10 cellular contexts compared by ENCODE assay signal in genomic region chr17:78366109-78366848, GRCh38. TPM values are rescaled to one million over a fixed set of nuclear protein-coding genes. Genes with fewer than 3 reads are reported as not detected.
A peak's percentile ranks its signal among the peaks of the same experiment; 100 is the strongest.
DNase-seq lines count a peak whose midpoint lies in the region; ATAC-seq and TF ChIP-seq lines count a peak whose summit lies in the region.
"Had no signal": no experiment of that assay in that cellular context is flagged by ENCODE, and none has a peak within 500 bp of the region (broad histone marks: within the 10 kb centered on the region; RNA-seq: fewer than 3 reads in every experiment).

No MANE protein-coding gene starts in this region.

- H3F3A ChIP-seq in GM23248 (ENCODE audit: insufficient read depth), result no peaks in the 10 kb centered on the region

- no peak overlapping the region for H3K4me2 ChIP-seq in GM23248 (ENCODE audit: unreplicated experiment)

- no peaks in the 10 kb centered on the region for H3K9me3 ChIP-seq in GM23248 (ENCODE audit: low read depth)

- in situ Hi-C loops in GM23248 (cut with MboI), result no loop called here

- no peaks in the 10 kb centered on the region for H3K36me3 ChIP-seq in GM23248 (ENCODE audit: low read depth)

- H3K4me3 Mint-ChIP-seq in activated T-cell treated with anti-CD3 and anti-CD28 coated beads, Interleukin-2, amount 50 U/mL, for 4 hours, result no peak overlapping the region
- H3K4me3 Mint-ChIP-seq in CD14-positive monocyte, result peak overlapping the region in 1 of 2 donors; percentile 46
- H3K4me3 Mint-ChIP-seq: T-helper 1 cell treated with Interleukin-12 subunit alpha and Interleukin-12 subunit beta and Interleukin-4 antibody, amounts not matched to agents 30 μg/mL and 1 μg/mL, for 36 hours had no signal

- H4K20me1 ChIP-seq in GM23248 (ENCODE audit: insufficient read depth), result no peaks in the 10 kb centered on the region

- H3K79me2 ChIP-seq in GM23248 (ENCODE audit: insufficient read depth), result no peaks in the 10 kb centered on the region

- peak; percentile 17 for ATAC-seq in omental fat pad (ENCODE audit: low FRiP score)
- ATAC-seq in HG03175 (IDR thresholded peaks at IDR 0.05; ENCODE audit: unreplicated experiment), result no peak
- ATAC-seq in activated T-cell treated with anti-CD3 and anti-CD28 coated beads, Interleukin-2, amount 50 U/mL, for 4 hours, result no peak

- H3K27ac Mint-ChIP-seq in CD14-positive monocyte, result no peak overlapping the region
- H3K27ac Mint-ChIP-seq: T-helper 1 cell treated with Interleukin-12 subunit alpha and Interleukin-12 subunit beta and Interleukin-4 antibody, amounts not matched to agents 30 μg/mL and 1 μg/mL, for 36 hours had no signal

- intact Hi-C loops in CD14-positive monocyte (cut with micrococcal nuclease), result no loop called here

- no peaks in the 10 kb centered on the region for H3K27me3 Mint-ChIP-seq in activated T-cell treated with anti-CD3 and anti-CD28 coated beads, Interleukin-2, amount 50 U/mL, for 4 hours (ENCODE audit: low read depth)
- peaks cover 25 to 41% (median 38%) of the 10 kb centered on the region in 3 donors for H3K27me3 Mint-ChIP-seq in CD14-positive monocyte (ENCODE audit: low read depth in 3 of 3)

- 0 out of 2 replicates have a peak, but pooled peaks have one; percentile 40 for TF ChIP-seq EP300 in Ishikawa (IDR thresholded peaks at IDR 0.05; ENCODE audit: borderline replicate concordance)

- peaks cover 13% of the 10 kb centered on the region for H3K4me1 Mint-ChIP-seq in activated T-cell treated with anti-CD3 and anti-CD28 coated beads, Interleukin-2, amount 50 U/mL, for 4 hours (ENCODE audit: low read depth)
- H3K4me1 Mint-ChIP-seq in CD14-positive monocyte, result peaks cover 12% of the 10 kb centered on the region

- H3K9me3 Mint-ChIP-seq in activated T-cell treated with anti-CD3 and anti-CD28 coated beads, Interleukin-2, amount 50 U/mL, for 4 hours, result no peaks in the 10 kb centered on the region
- no peaks in the 10 kb centered on the region for H3K9me3 Mint-ChIP-seq in CD14-positive monocyte
- H3K9me3 Mint-ChIP-seq: T-helper 1 cell treated with Interleukin-12 subunit alpha and Interleukin-12 subunit beta and Interleukin-4 antibody, amounts not matched to agents 30 μg/mL and 1 μg/mL, for 36 hours had no signal

- H3K27me3 ChIP-seq in GM23248 (replicated peaks; ENCODE audit: insufficient read depth), result no peaks in the 10 kb centered on the region

- TF ChIP-seq RAD21 in Ishikawa (IDR thresholded peaks at IDR 0.05; ENCODE audit: low read depth), result no peak

- 59 to 63% methylated on average over 17 to 18 of the region's 18 CpGs for WGBS in GM23248 (ENCODE audit: low coverage in 1 of 2, low lambda C conversion rate in 2 of 2, missing lambda C conversion rate in 2 of 2), 2 experiments

- no peak overlapping the region for H2AFZ ChIP-seq in GM23248

- no peak overlapping the region for H3K27ac ChIP-seq in GM23248

- no peak overlapping the region for H3K4me3 ChIP-seq in GM23248

- no peaks in the 10 kb centered on the region for H3K4me1 ChIP-seq in GM23248 (ENCODE audit: insufficient read depth)

- DNase-seq in COLO668 (lab: John Stamatoyannopoulos, UW; ENCODE audit: unreplicated experiment) (peak; percentile 36), fibroblast of gingiva (ENCODE audit: low read depth) (peak; percentile 56), omental fat pad (ENCODE audit: low spot score) (no peak), GM23248 (no peak), CD14-positive monocyte (ENCODE audit: low spot score) (no peak)
- no peak for DNase-seq in activated T-cell treated with anti-CD3 and anti-CD28 coated beads, Interleukin-2, amount 50 U/mL, for 4 hours
- DNase-seq: NCI-H1694 treated with DMSO at 0.1 percent for 48 hours had no signal

- no peaks in the 10 kb centered on the region for H3K9me2 ChIP-seq in GM23248 (ENCODE audit: insufficient read depth)

- H3K36me3 Mint-ChIP-seq in activated T-cell treated with anti-CD3 and anti-CD28 coated beads, Interleukin-2, amount 50 U/mL, for 4 hours (ENCODE audit: insufficient read depth), result no peaks in the 10 kb centered on the region
- no peaks in the 10 kb centered on the region for H3K36me3 Mint-ChIP-seq in CD14-positive monocyte

- TF ChIP-seq CTCF in omental fat pad (IDR thresholded peaks at IDR 0.05) (no peak), CD14-positive monocyte (IDR thresholded peaks at IDR 0.05) (no peak)

- no peak overlapping the region for H3K9ac ChIP-seq in GM23248

TF ChIP-seq in Ishikawa, 13 proteins besides CTCF, POLR2A, EP300 and RAD21:
- TF ChIP-seq TCF12 (IDR thresholded peaks at IDR 0.05; ENCODE audit: low read depth) (peak; percentile 60; the same call in 1 of the 2 replicates), MAX (IDR thresholded peaks at IDR 0.05) (peak; percentile 58), TEAD4 (IDR thresholded peaks at IDR 0.05) (peak; percentile 54), YY1 (IDR thresholded peaks at IDR 0.05; ENCODE audit: low read depth) (no peak), USF1 (IDR thresholded peaks at IDR 0.05) (peak; percentile 36; the same call in 1 of the 2 replicates)

RNA-seq across cellular contexts. Expression of gene SOCS3, which starts 6.4 kb away (rescaled TPM):
- 1,000 to 10,000 TPM in 1 of 4 donors, 100 to 1,000 TPM in 3; 186 to 1,117 (median 634) TPM for total RNA-seq in omental fat pad
- total RNA-seq in GM23248 (2014; rRNA removed; shearing (Covaris generic)), result 47.8 and 50.6 TPM in 2 replicates
- polyA plus RNA-seq in GM23248 (2016; fragmentation: Nextera tagmentation; extraction: Ambion mirVana) (31.2 and 31.5 TPM in 2 replicates), CD14-positive monocyte (100 to 1,000 TPM; 123 to 144 TPM)
- total RNA-seq in activated T-cell treated with anti-CD3 and anti-CD28 coated beads, Interleukin-2, amount 50 U/mL, for 4 hours, result 100 to 1,000 TPM; 118 to 143 (median 136) TPM

RNA-seq across cellular contexts. Expression of gene PGS1, which starts 12.2 kb away (rescaled TPM):
- 10 to 100 TPM; 25.8 to 97.2 (median 70.2) TPM for total RNA-seq in omental fat pad
- total RNA-seq in GM23248 (2014; rRNA removed; shearing (Covaris generic)), result 31.4 and 32.5 TPM in 2 replicates
- polyA plus RNA-seq in GM23248 (2016; fragmentation: Nextera tagmentation; extraction: Ambion mirVana) (28.6 and 30.2 TPM in 2 replicates), CD14-positive monocyte (10 to 100 TPM; 26.0 to 28.0 TPM)
- total RNA-seq in activated T-cell treated with anti-CD3 and anti-CD28 coated beads, Interleukin-2, amount 50 U/mL, for 4 hours, result 10 to 100 TPM; 47.4 to 51.7 (median 47.5) TPM

Comparison
In these comparisons a context has a peak if more than half of its experiments do, and no peak if none do; other contexts are left out.
1. DNase-seq: peak in COLO668 (single experiment) and fibroblast of gingiva (single experiment); none in omental fat pad (single experiment), GM23248 (single experiment), activated T-cell treated with anti-CD3 and anti-CD28 coated beads, Interleukin-2, amount 50 U/mL, for 4 hours (single experiment) and CD14-positive monocyte (single experiment).